8 cellular contexts compared by ENCODE assay signal in the genomic region with DNA sequence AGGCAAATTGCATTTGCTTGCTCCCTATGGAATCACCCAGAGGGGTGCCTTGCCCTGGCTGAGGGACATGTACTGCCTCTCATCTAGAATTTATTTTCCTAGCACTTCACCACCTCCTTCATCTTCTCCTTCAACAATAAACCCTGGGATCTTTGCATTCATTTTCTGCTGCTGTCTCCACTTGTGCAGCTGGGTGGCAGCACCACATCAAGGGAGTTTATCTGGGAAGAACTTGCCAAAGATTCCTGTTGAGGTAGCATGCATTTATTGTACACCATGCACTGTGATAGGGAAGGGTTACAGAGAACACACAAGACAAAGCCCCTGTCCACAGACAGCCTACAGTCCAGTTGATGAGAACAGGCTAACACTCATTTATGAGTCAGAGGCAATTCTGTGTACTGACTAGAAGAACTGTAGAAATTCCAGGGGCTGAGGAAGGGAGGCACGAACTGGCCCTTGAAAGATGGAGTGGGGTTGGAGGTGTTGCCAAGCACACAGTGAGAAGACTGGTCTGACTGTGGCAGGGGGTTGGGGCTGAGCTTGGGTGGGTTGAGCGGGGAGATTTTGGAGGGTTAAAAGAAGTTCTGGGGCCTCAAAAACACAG. TPM values are rescaled to one million over a fixed set of nuclear protein-coding genes. Genes with fewer than 3 reads are reported as not detected.
DNase-seq lines count a peak whose midpoint lies in the region; ATAC-seq and TF ChIP-seq lines count a peak whose summit lies in the region.

No MANE protein-coding gene starts in this region.

- H3K4me1 ChIP-seq in colonic mucosa (no peaks in the 10 kb centered on the region), mucosa of descending colon (ENCODE audit: low read depth) (no peaks in the 10 kb centered on the region)

- H3K9me3 ChIP-seq in colonic mucosa (no peaks in the 10 kb centered on the region), mucosa of descending colon (no peaks in the 10 kb centered on the region)

- H3K36me3 ChIP-seq in colonic mucosa (no peaks in the 10 kb centered on the region), mucosa of descending colon (ENCODE audit: low read depth) (no peaks in the 10 kb centered on the region)

- TF ChIP-seq CTCF in colonic mucosa (IDR thresholded peaks at IDR 0.05) (peak; percentile 43), mucosa of descending colon (IDR thresholded peaks at IDR 0.05) (no peak)

- ATAC-seq in mucosa of descending colon (peak; percentile 52), HG02870 (IDR thresholded peaks at IDR 0.05; ENCODE audit: unreplicated experiment) (no peak), GM18907 (IDR thresholded peaks at IDR 0.05; ENCODE audit: unreplicated experiment) (no peak)

- peak; percentile 38 for DNase-seq in NCI-H748 (lab: John Stamatoyannopoulos, UW; ENCODE audit: unreplicated experiment)
- no peak for DNase-seq in NCI-H748 treated with DMSO at 0.1 percent for 48 hours (lab: John Stamatoyannopoulos, UW)
- DNase-seq in NCI-H226, result peak; percentile 15
- DNase-seq in colonic mucosa, result peak; percentile 30
- DNase-seq in mucosa of descending colon, result peak in 2 of 3 donors; percentile 46 to 55
- DNase-seq in NK-92 treated with Interleukin-12 subunit alpha and Interleukin-12 subunit beta, amount 100 ng/mL, for 24 hours (lab: John Stamatoyannopoulos, UW), result no peak

- intact Hi-C loops in colonic mucosa (cut with DNase I), result no loop called here
- intact Hi-C loops in mucosa of descending colon (cut with DNase I, micrococcal nuclease), result no loop called here

- H3K9ac ChIP-seq in colonic mucosa (ENCODE audit: low read depth in 2 of 2, low read length in 2 of 2), result no peak overlapping the region

- H3K4me3 ChIP-seq in colonic mucosa (no peak overlapping the region), mucosa of descending colon (no peak overlapping the region)

- no peaks in the 10 kb centered on the region for H3K27me3 ChIP-seq in colonic mucosa

- H3K27ac ChIP-seq in colonic mucosa, result no peak overlapping the region

RNA-seq across cellular contexts. Expression of a gene that starts 17.5 kb away (rescaled TPM):
- total RNA-seq in colonic mucosa (not detected), mucosa of descending colon (not detected)

RNA-seq across cellular contexts. Expression of a gene that starts 30.0 kb away (rescaled TPM):
- total RNA-seq in colonic mucosa (100 to 1,000 TPM; 233 to 270 TPM), mucosa of descending colon (100 to 1,000 TPM; 194 to 283 (median 206) TPM)

RNA-seq across cellular contexts. Expression of a gene that starts 56.5 kb away (rescaled TPM):
- 10 to 100 TPM; 30.7 to 41.5 TPM for total RNA-seq in colonic mucosa
- total RNA-seq in mucosa of descending colon, result 10 to 100 TPM; 18.1 to 37.8 (median 27.3) TPM

Comparison
In these comparisons a context has a peak if more than half of its experiments do, and no peak if none do; other contexts are left out.
1. DNase-seq: peak in NCI-H748 (single experiment), NCI-H226 (single experiment), colonic mucosa (single experiment) and mucosa of descending colon (2 of 3); none in NCI-H748 treated with DMSO at 0.1 percent for 48 hours (single experiment) and NK-92 treated with Interleukin-12 subunit alpha and Interleukin-12 subunit beta, amount 100 ng/mL, for 24 hours (single experiment).